11 cellular contexts compared by ENCODE assay signal in genomic region chr6:131918650-131919355, GRCh38. TPM values are rescaled to one million over a fixed set of nuclear protein-coding genes. Genes with fewer than 3 reads are reported as not detected.
A peak's percentile ranks its signal among the peaks of the same experiment; 100 is the strongest.
DNase-seq lines count a peak whose midpoint lies in the region; TF ChIP-seq lines count a peak whose summit lies in the region.
"Had no signal": no experiment of that assay in that cellular context is flagged by ENCODE, and none has a peak within 500 bp of the region (broad histone marks: within the 10 kb centered on the region; RNA-seq: fewer than 3 reads in every experiment).

No MANE protein-coding gene starts in this region.

- H3K36me3 ChIP-seq in MM.1S (replicated peaks; ENCODE audit: insufficient read depth, low read length) (no peaks in the 10 kb centered on the region), endodermal cell (ENCODE audit: control insufficient read depth, insufficient read depth, low read length) (no peaks in the 10 kb centered on the region), mesenchymal stem cell (ENCODE audit: control insufficient read depth in 1 of 2, insufficient read depth in 2 of 2, low read depth in 1 of 2, low read length in 2 of 2) (no peaks in the 10 kb centered on the region), uterus (no peaks in the 10 kb centered on the region)
- H3K36me3 ChIP-seq: BE2C, HAP-1 had no signal

- H4K91ac ChIP-seq in mesenchymal stem cell (ENCODE audit: low read length), result peak overlapping the region; percentile 29

- H3K27ac ChIP-seq in MM.1S (ENCODE audit: low read length), result peak overlapping the region; percentile 79; the same call in 1 of the 2 replicates
- H3K27ac ChIP-seq in endodermal cell (ENCODE audit: low read depth, low read length), result no peak overlapping the region
- no peak overlapping the region for H3K27ac ChIP-seq in mesenchymal stem cell (ENCODE audit: low read length, poor library complexity, severe bottlenecking)
- H3K27ac ChIP-seq in uterus, result no peak overlapping the region
- H3K27ac ChIP-seq: A549, GM23248 had no signal

- intact Hi-C loops in uterus (cut with DNase I; ENCODE audit: low total_unique reads), result loop anchor here (10.0 kb wide), 1 partner anchor 224 kb away; no protein-coding TSS in a partner anchor

- H3K79me1 ChIP-seq in mesenchymal stem cell (replicated peaks; ENCODE audit: low read length, poor library complexity, severe bottlenecking), result no peaks in the 10 kb centered on the region

- H3K4ac ChIP-seq in mesenchymal stem cell (ENCODE audit: low read depth in 1 of 2, low read length in 2 of 2), result no peak overlapping the region

- no peak overlapping the region for H3K27ac Mint-ChIP-seq in endodermal cell

- peak overlapping the region in 1 of 2 experiments; percentile 29 for H3K18ac ChIP-seq in mesenchymal stem cell (ENCODE audit: low read depth in 1 of 2, low read length in 2 of 2)

- peak overlapping the region in 1 of 2 experiments; percentile 96 for H3K14ac ChIP-seq in mesenchymal stem cell (ENCODE audit: low read length in 2 of 2)

- no peak overlapping the region for H4K8ac ChIP-seq in mesenchymal stem cell (ENCODE audit: low read length)

- H2BK5ac ChIP-seq in mesenchymal stem cell (ENCODE audit: low read depth, low read length, poor library complexity, severe bottlenecking), result no peak overlapping the region

- no peak for TF ChIP-seq CTCF in MM.1S (IDR thresholded peaks at IDR 0.05; ENCODE audit: low read length)
- TF ChIP-seq CTCF in endodermal cell (conservative IDR thresholded peaks at IDR 0.05), result no peak
- no peak for TF ChIP-seq CTCF in uterus (IDR thresholded peaks at IDR 0.05)

- 87% methylated on average over 4 to 9 of the region's 9 CpGs for WGBS in endodermal cell (ENCODE audit: insufficient coverage in 1 of 2, insufficient read length in 1 of 2), 2 experiments
- 89% methylated on average over 8 of the region's 9 CpGs for WGBS in mesenchymal stem cell

- H2BK12ac ChIP-seq in mesenchymal stem cell (ENCODE audit: low read length in 2 of 2), result peak overlapping the region in 1 of 2 experiments; percentile 18

- H3K4me3 ChIP-seq in MM.1S (ENCODE audit: low read length) (no peak overlapping the region), endodermal cell (ENCODE audit: low read length) (no peak overlapping the region), mesenchymal stem cell (ENCODE audit: insufficient read depth in 1 of 2, low read depth in 1 of 2, low read length in 2 of 2) (no peak overlapping the region), uterus (no peak overlapping the region)
- H3K4me3 ChIP-seq: A549, GM23248, HAP-1 had no signal

- no peaks in the 10 kb centered on the region for H3K4me1 Mint-ChIP-seq in endodermal cell

- no peak for TF ChIP-seq POLR2A in uterus (IDR thresholded peaks at IDR 0.05)

- peaks cover 47% of the 10 kb centered on the region for H3K36me3 Mint-ChIP-seq in endodermal cell (ENCODE audit: low read depth)

- H3K4me3 Mint-ChIP-seq in endodermal cell, result no peak overlapping the region

- H3K4me1 ChIP-seq in MM.1S (ENCODE audit: low read length) (peaks cover 42% of the 10 kb centered on the region), endodermal cell (ENCODE audit: control insufficient read depth, insufficient read depth, low read length) (no peaks in the 10 kb centered on the region), mesenchymal stem cell (ENCODE audit: control insufficient read depth, insufficient read depth, low read depth, low read length) (peaks cover 3% of the 10 kb centered on the region), uterus (no peaks in the 10 kb centered on the region)
- H3K4me1 ChIP-seq: A549, BE2C, HAP-1 had no signal

- peaks cover 9% of the 10 kb centered on the region for H3K9me3 Mint-ChIP-seq in endodermal cell

- H2AFZ ChIP-seq in MM.1S (ENCODE audit: low read length) (peak overlapping the region; percentile 51; the same call in 1 of the 2 replicates), mesenchymal stem cell (ENCODE audit: low read depth, low read length) (no peak overlapping the region)
- H2AFZ ChIP-seq: GM23248 had no signal

- H2BK120ac ChIP-seq in mesenchymal stem cell (ENCODE audit: low read depth, low read length), result no peak overlapping the region

- no peaks in the 10 kb centered on the region for H3K9me2 ChIP-seq in MM.1S (replicated peaks; ENCODE audit: insufficient read depth, low read length)

- H3K79me2 ChIP-seq in MM.1S (ENCODE audit: low read length), result no peaks in the 10 kb centered on the region

- no peak overlapping the region for H3K9ac ChIP-seq in MM.1S (ENCODE audit: low read length)
- H3K9ac ChIP-seq in endodermal cell (ENCODE audit: extremely low read depth, low read length, poor library complexity, severe bottlenecking), result no peak overlapping the region
- H3K9ac ChIP-seq in mesenchymal stem cell (ENCODE audit: low read length), result no peak overlapping the region
- H3K9ac ChIP-seq: GM23248 had no signal

- H2BK15ac ChIP-seq in mesenchymal stem cell (ENCODE audit: low read depth, poor library complexity, severe bottlenecking), result no peak overlapping the region

- no peak for DNase-seq in MM.1S
- peak; percentile 63 for DNase-seq in endodermal cell
- DNase-seq in mesenchymal stem cell, result no peak
- no peak for DNase-seq in uterus
- no peak for DNase-seq in activated CD4-positive, alpha-beta T cell treated with anti-CD3 and anti-CD28 coated beads for 48 hours
- no peak for DNase-seq in GDM1 (lab: John Stamatoyannopoulos, UW)
- DNase-seq: BE2C, DMS53, GM23248 had no signal

- H3K4me2 ChIP-seq in MM.1S (ENCODE audit: low read depth, low read length) (peak overlapping the region; percentile 75), mesenchymal stem cell (ENCODE audit: low read length, poor library complexity, severe bottlenecking) (no peak overlapping the region)
- H3K4me2 ChIP-seq: A549 had no signal

- H2AK5ac ChIP-seq in mesenchymal stem cell (ENCODE audit: low read length, severe bottlenecking), result no peak overlapping the region

- H3K27me3 Mint-ChIP-seq in endodermal cell (ENCODE audit: insufficient read depth), result no peaks in the 10 kb centered on the region

- no peaks in the 10 kb centered on the region for H3K27me3 ChIP-seq in MM.1S (replicated peaks; ENCODE audit: insufficient read depth, low read length)
- no peaks in the 10 kb centered on the region for H3K27me3 ChIP-seq in endodermal cell (ENCODE audit: control insufficient read depth, insufficient read depth, low read length, poor library complexity, severe bottlenecking)
- H3K27me3 ChIP-seq in mesenchymal stem cell (ENCODE audit: control insufficient read depth in 1 of 2, insufficient read depth in 1 of 2, low read length in 2 of 2), result no peaks in the 10 kb centered on the region
- H3K27me3 ChIP-seq in uterus, result no peaks in the 10 kb centered on the region
- H3K27me3 ChIP-seq: BE2C had no signal

- H3K23ac ChIP-seq in mesenchymal stem cell (ENCODE audit: low read length in 2 of 2), result no peak overlapping the region

- H4K20me1 ChIP-seq in MM.1S (ENCODE audit: insufficient read depth, low read length), result no peaks in the 10 kb centered on the region

- H3K9me3 ChIP-seq in MM.1S (replicated peaks; ENCODE audit: insufficient read depth, low read length), result no peaks in the 10 kb centered on the region
- no peaks in the 10 kb centered on the region for H3K9me3 ChIP-seq in endodermal cell (ENCODE audit: control insufficient read depth, low read length)
- H3K9me3 ChIP-seq in mesenchymal stem cell (ENCODE audit: control insufficient read depth, low read length), result peaks cover 11% of the 10 kb centered on the region
- no peaks in the 10 kb centered on the region for H3K9me3 ChIP-seq in uterus
- H3K9me3 ChIP-seq: BE2C, HAP-1 had no signal

- H3F3A ChIP-seq in MM.1S (ENCODE audit: insufficient read depth, low read length), result peaks cover 25% of the 10 kb centered on the region

RNA-seq across cellular contexts. Expression of gene CCN2, which starts 32.4 kb away (rescaled TPM):
- total RNA-seq in endodermal cell, result 10 to 100 TPM; 28.6 to 29.4 TPM
- polyA plus RNA-seq in endodermal cell (2013, experiment 1 of 2), result 176 TPM
- 179 TPM for polyA plus RNA-seq in endodermal cell (2013, experiment 2 of 2)
- polyA plus RNA-seq in mesenchymal stem cell (2013, experiment 1 of 2), result 252 TPM
- polyA plus RNA-seq in mesenchymal stem cell (2013, experiment 2 of 2), result 259 TPM
- total RNA-seq in uterus, result 100 to 1,000 TPM; 104 to 254 (median 202) TPM
